ENCODE assay signal across 24 cellular contexts in the genomic region with DNA sequence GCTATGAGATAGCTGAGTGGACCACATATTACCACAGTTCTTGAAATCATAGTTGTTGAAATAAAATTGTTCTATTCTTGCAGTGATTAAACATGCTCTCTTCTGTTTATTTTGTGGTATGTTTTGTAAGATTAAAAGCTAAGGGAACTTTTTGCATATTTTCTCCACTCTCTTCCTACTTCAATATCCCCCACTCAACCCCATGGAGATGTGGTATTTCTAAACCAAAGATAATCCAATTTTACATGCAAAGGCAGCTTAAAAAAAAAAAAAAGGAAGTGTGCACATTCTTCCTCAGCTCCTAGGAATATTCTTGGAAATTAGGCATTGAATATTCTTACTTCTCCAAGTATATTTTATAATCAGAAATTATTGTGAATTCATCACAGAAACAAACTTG. TPM values are rescaled to one million over a fixed set of nuclear protein-coding genes. Genes with fewer than 3 reads are reported as not detected.
DNase-seq lines count a peak whose midpoint lies in the region; ATAC-seq and TF ChIP-seq lines count a peak whose summit lies in the region.
"Had no signal": no experiment of that assay in that cellular context is flagged by ENCODE, and none has a peak within 500 bp of the region (broad histone marks: within the 10 kb centered on the region; RNA-seq: fewer than 3 reads in every experiment).

No MANE protein-coding gene starts in this region.

- H2AFZ ChIP-seq in neural progenitor cell (replicated peaks), result no peak overlapping the region
- H2AFZ ChIP-seq: GM23338 had no signal

- no TSS peak for BruUV-seq in A673 (replicated peaks; lab: Mats Ljungman, UMichigan)

- CTCF ChIA-PET in A673 (lab: Charles Lee), result interaction anchor here (1.4 kb wide), 1 partner anchor 248 kb away, joined by 6 read pairs; no protein-coding TSS in a partner anchor

- H3K36me3 ChIP-seq in A673 (ENCODE audit: insufficient read depth, low read length, poor library complexity, severe bottlenecking) (no peaks in the 10 kb centered on the region), SK-N-MC (ENCODE audit: insufficient read depth, low read length) (no peaks in the 10 kb centered on the region), neural progenitor cell (no peaks in the 10 kb centered on the region)
- H3K36me3 ChIP-seq: BE2C; BLaER1 treated with 17β-estradiol and CSF1 and Interleukin-3, amounts not matched to agents 10 nM and 100 nM had no signal

- H3K4me2 ChIP-seq in neural progenitor cell, result no peak overlapping the region
- H3K4me2 ChIP-seq: BLaER1 treated with 17β-estradiol and CSF1 and Interleukin-3, amounts not matched to agents 10 nM and 100 nM; GM23338 had no signal

- H3K4me1 ChIP-seq in A673 (ENCODE audit: insufficient read depth, low read length, poor library complexity, severe bottlenecking) (peaks cover 31% of the 10 kb centered on the region), neural progenitor cell (peaks cover 34% of the 10 kb centered on the region)
- H3K4me1 ChIP-seq: BE2C had no signal

- POLR2A ChIA-PET in A673 (lab: Charles Lee; ENCODE audit: low non-redundant PET), result interaction anchor here (1.0 kb wide), 1 partner anchor 15 kb away, joined by 3 read pairs; a partner anchor contains a TSS

- no peaks in the 10 kb centered on the region for H3K27me3 ChIP-seq in A673 (replicated peaks; ENCODE audit: insufficient read depth, low read depth, low read length, poor library complexity)
- peaks cover 97% of the 10 kb centered on the region for H3K27me3 ChIP-seq in neural progenitor cell

- no peak overlapping the region for H3K27ac Mint-ChIP-seq in neural progenitor cell
- H3K27ac Mint-ChIP-seq: CD14-positive monocyte; CD4-positive, alpha-beta T cell; CD8-positive, alpha-beta memory T cell; GM23338; H9 had no signal

- peak; percentile 17 for DNase-seq in NCI-H82 (lab: John Stamatoyannopoulos, UW)
- DNase-seq in NCI-H82 treated with DMSO at 0.1 percent for 48 hours (lab: John Stamatoyannopoulos, UW; ENCODE audit: unreplicated experiment), result no peak
- DNase-seq in A673 (ENCODE audit: low spot score), result peak; percentile 59
- peak; percentile 89 for DNase-seq in SK-N-MC (ENCODE audit: low read depth, low spot score)
- no peak for DNase-seq in neural progenitor cell (ENCODE audit: low spot score)
- DNase-seq in NCI-H2171 (lab: John Stamatoyannopoulos, UW), result no peak
- DNase-seq in NCI-H2107 (lab: John Stamatoyannopoulos, UW), result no peak
- DNase-seq: ACHN; AML-193; BE2C; CD4-positive, alpha-beta T cell; CD8-positive, alpha-beta memory T cell; DMS 273 treated with DMSO at 0.1 percent for 48 hours; DMS79; EL; GDM1; H9 had no signal

- H3K27ac ChIP-seq in A673 (ENCODE audit: low read depth, low read length, poor library complexity, severe bottlenecking) (no peak overlapping the region), SK-N-MC (no peak overlapping the region), neural progenitor cell (no peak overlapping the region)
- H3K27ac ChIP-seq: 22Rv1; BLaER1 treated with 17β-estradiol and CSF1 and Interleukin-3, amounts not matched to agents 10 nM and 100 nM had no signal

- H3K9ac ChIP-seq in SK-N-MC (ENCODE audit: insufficient read length), result no peak overlapping the region
- H3K9ac ChIP-seq in neural progenitor cell, result no peak overlapping the region
- H3K9ac ChIP-seq: BLaER1 treated with 17β-estradiol and CSF1 and Interleukin-3, amounts not matched to agents 10 nM and 100 nM had no signal

- H3K79me2 ChIP-seq in neural progenitor cell (ENCODE audit: low read depth), result no peaks in the 10 kb centered on the region

- peaks cover 2% of the 10 kb centered on the region for H3K9me3 Mint-ChIP-seq in neural progenitor cell
- H3K9me3 Mint-ChIP-seq: CD4-positive, alpha-beta T cell; GM23338 had no signal

- H3K4me3 ChIP-seq in A673 (ENCODE audit: low read depth, low read length, poor library complexity, severe bottlenecking), result no peak overlapping the region
- H3K4me3 ChIP-seq in SK-N-MC, result peak overlapping the region; percentile 2; the same call in 1 of the 2 replicates
- H3K4me3 ChIP-seq in neural progenitor cell, result no peak overlapping the region
- H3K4me3 ChIP-seq: BLaER1 treated with 17β-estradiol and CSF1 and Interleukin-3, amounts not matched to agents 10 nM and 100 nM; GM12878; GM23338 had no signal

- intact Hi-C loops in A673 (cut with micrococcal nuclease; ENCODE audit: unreplicated experiment), result no loop called here

- ATAC-seq in HG03565 (IDR thresholded peaks at IDR 0.05; ENCODE audit: unreplicated experiment), result no peak
- ATAC-seq: GM12878, GM23338, HCT116 had no signal

- peaks cover 59% of the 10 kb centered on the region for H3K27me3 Mint-ChIP-seq in neural progenitor cell (ENCODE audit: insufficient read depth, low read depth)

- peaks cover 61% of the 10 kb centered on the region for H4K20me1 ChIP-seq in neural progenitor cell (ENCODE audit: low read depth)

- no peak for TF ChIP-seq CTCF in A673 (conservative IDR thresholded peaks at IDR 0.05; ENCODE audit: low read depth, low read length)
- TF ChIP-seq CTCF in neural progenitor cell (IDR thresholded peaks at IDR 0.05), result no peak

- peak overlapping the region; percentile 83 for H3K4me3 Mint-ChIP-seq in neural progenitor cell
- H3K4me3 Mint-ChIP-seq: CD4-positive, alpha-beta T cell; CD8-positive, alpha-beta memory T cell; GM23338; H9 had no signal

- no peaks in the 10 kb centered on the region for H3K9me3 ChIP-seq in A673 (ENCODE audit: low read depth, low read length, poor library complexity, severe bottlenecking)
- no peaks in the 10 kb centered on the region for H3K9me3 ChIP-seq in SK-N-MC (ENCODE audit: low read depth, low read length)
- H3K9me3 ChIP-seq in neural progenitor cell (ENCODE audit: low read depth), result no peaks in the 10 kb centered on the region
- H3K9me3 ChIP-seq: BE2C had no signal

- H3F3A ChIP-seq in neural progenitor cell (ENCODE audit: low read depth), result peaks cover 69% of the 10 kb centered on the region

- peaks cover 62% of the 10 kb centered on the region for H3K4me1 Mint-ChIP-seq in neural progenitor cell

- H3K36me3 Mint-ChIP-seq in neural progenitor cell, result no peaks in the 10 kb centered on the region
- H3K36me3 Mint-ChIP-seq: CD8-positive, alpha-beta memory T cell had no signal

RNA-seq across cellular contexts. Expression of a gene that starts 15.0 kb away (rescaled TPM):
- total RNA-seq in A673 (2021), result 39.3 and 47.2 TPM in 2 replicates
- total RNA-seq in neural progenitor cell (ENCODE audit: low replicate concordance), result 4.6 and 4.9 TPM in 2 replicates
- total RNA-seq: CD4-positive, alpha-beta T cell; CD8-positive, alpha-beta memory T cell; GM12878; GM23338; H9 had no signal

Comparison
In these comparisons a context has a peak if more than half of its experiments do, and no peak if none do; other contexts are left out.
1. DNase-seq: peak in NCI-H82 (single experiment), A673 (single experiment) and SK-N-MC (single experiment); none in NCI-H82 treated with DMSO at 0.1 percent for 48 hours (single experiment), neural progenitor cell (single experiment), NCI-H2171 (single experiment) and NCI-H2107 (single experiment).